In the genomic region with DNA sequence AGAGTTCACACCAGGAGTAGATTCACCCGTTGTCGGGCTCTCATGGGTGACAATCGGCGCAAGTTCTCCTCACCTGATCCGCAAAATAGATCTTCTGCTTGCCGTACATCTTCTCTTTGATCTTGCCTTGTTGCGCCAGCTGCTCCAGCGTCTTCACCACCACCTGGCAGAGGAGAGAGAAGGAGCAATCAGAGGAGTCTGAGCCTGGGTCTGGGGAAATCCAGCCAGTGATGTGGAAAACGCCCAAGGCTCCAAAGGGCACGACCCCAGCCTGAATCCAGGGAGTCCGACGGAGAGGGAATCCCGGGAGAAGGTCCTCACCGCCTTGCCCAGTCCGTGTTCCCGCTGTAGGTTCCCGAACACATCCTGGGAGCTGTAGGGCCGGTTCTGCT, we compare ENCODE assay signal across 1 cellular context.
TF ChIP-seq lines count a peak whose summit lies in the region.

No MANE protein-coding gene starts in this region.

TF ChIP-seq in IMR-90, 13 proteins besides CTCF, POLR2A, EP300 and RAD21:
- TF ChIP-seq CEBPB (IDR thresholded peaks at IDR 0.05; ENCODE audit: low read depth, low read length): no peak
- TF ChIP-seq, protein P1, sequence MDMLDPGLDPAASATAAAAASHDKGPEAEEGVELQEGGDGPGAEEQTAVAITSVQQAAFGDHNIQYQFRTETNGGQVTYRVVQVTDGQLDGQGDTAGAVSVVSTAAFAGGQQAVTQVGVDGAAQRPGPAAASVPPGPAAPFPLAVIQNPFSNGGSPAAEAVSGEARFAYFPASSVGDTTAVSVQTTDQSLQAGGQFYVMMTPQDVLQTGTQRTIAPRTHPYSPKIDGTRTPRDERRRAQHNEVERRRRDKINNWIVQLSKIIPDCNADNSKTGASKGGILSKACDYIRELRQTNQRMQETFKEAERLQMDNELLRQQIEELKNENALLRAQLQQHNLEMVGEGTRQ (IDR thresholded peaks at IDR 0.05; ENCODE audit: low read depth, low read length): no peak
- TF ChIP-seq CHD1 (IDR thresholded peaks at IDR 0.05; ENCODE audit: low read depth, low read length): no peak
- TF ChIP-seq RCOR1 (IDR thresholded peaks at IDR 0.05; ENCODE audit: insufficient replicate concordance, low read length): no peak
- TF ChIP-seq MXI1 (IDR thresholded peaks at IDR 0.05; ENCODE audit: borderline replicate concordance, low read depth, low read length): no peak
- no peak for TF ChIP-seq BHLHE40 (IDR thresholded peaks at IDR 0.05; ENCODE audit: low read depth, low read length)
- no peak for TF ChIP-seq MAZ (IDR thresholded peaks at IDR 0.05; ENCODE audit: borderline replicate concordance, low read depth, low read length)
- TF ChIP-seq SMC3 (IDR thresholded peaks at IDR 0.05; ENCODE audit: low read depth, low read length): no peak
- no peak for TF ChIP-seq FOS (IDR thresholded peaks at IDR 0.05; ENCODE audit: low read depth, low read length)
- no peak for TF ChIP-seq RFX5 (IDR thresholded peaks at IDR 0.05; ENCODE audit: low read depth, low read length)
- no peak for TF ChIP-seq ELK1 (IDR thresholded peaks at IDR 0.05; ENCODE audit: borderline replicate concordance, low read depth, low read length)
- TF ChIP-seq MAFK (IDR thresholded peaks at IDR 0.05; ENCODE audit: low read depth, low read length): no peak
- no peak for TF ChIP-seq NFE2L2 (IDR thresholded peaks at IDR 0.05; ENCODE audit: low read depth, low read length)
